1 cellular context compared by ENCODE assay signal in the genomic region with DNA sequence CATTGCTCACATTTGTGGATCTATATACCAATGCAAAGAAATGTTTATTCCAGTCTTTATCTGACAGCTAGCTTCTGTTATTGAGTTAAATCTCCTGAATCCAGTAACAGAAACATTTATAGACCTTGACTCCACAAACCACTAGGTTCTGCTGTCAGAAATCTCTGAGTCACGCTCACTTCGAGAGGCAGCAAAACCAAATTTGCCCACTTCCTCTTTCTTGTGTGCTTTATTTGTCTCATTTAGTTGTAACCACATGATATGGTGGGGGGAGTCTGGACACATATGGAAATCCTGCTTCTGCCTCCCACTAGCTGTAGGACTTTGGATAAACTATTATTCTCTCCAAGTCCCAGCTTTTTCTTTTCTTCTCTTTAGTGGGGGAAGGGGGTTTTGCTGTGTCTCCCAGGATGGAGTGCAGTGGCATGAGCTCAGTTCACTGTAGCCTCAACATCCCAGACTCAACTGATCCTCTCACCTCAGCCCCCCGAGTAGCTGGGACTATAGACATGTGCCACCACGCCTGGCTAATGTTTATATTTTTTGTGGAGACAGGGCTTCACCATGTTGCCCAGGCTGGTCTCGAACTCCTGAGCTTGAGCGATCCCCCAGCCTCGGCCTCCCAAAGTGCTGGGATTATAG.
TF ChIP-seq lines count a peak whose summit lies in the region.

No MANE protein-coding gene starts in this region.

TF ChIP-seq in K562, 482 proteins besides CTCF, POLR2A, EP300 and RAD21 (continued from another document and continues in another):
- TF ChIP-seq NFE2 (IDR thresholded peaks at IDR 0.05; ENCODE audit: low read depth) (peak; percentile 89), SPI1 (IDR thresholded peaks at IDR 0.05; ENCODE audit: borderline replicate concordance, low read depth, low read length) (peak; percentile 100), PHB (CRISPR knock-in tag; IDR thresholded peaks at IDR 0.05) (no peak), SP1 (CRISPR knock-in tag; IDR thresholded peaks at IDR 0.05) (no peak), KLF10 (CRISPR knock-in tag; IDR thresholded peaks at IDR 0.05) (no peak), SMARCA4 (IDR thresholded peaks at IDR 0.05) (0 out of 2 replicates have a peak, but pooled peaks have one; percentile 25), FOXK2 (conservative IDR thresholded peaks at IDR 0.05 in 1 of 2, IDR thresholded peaks at IDR 0.05 in 1 of 2; ENCODE audit: low read depth in 2 of 2) (no peak), ZNF253 (CRISPR knock-in tag; conservative IDR thresholded peaks at IDR 0.05) (no peak), HDAC2 (IDR thresholded peaks at IDR 0.05) (no peak), C11orf30 (IDR thresholded peaks at IDR 0.05; ENCODE audit: low read depth) (peak; percentile 47; the same call in 1 of the 2 replicates), KDM1A (IDR thresholded peaks at IDR 0.05) (0 out of 4 replicates have a peak, but pooled peaks of 1 of the 2 experiments have one; percentile 24), ZNF785 (CRISPR knock-in tag; IDR thresholded peaks at IDR 0.05) (no peak), MEF2A (IDR thresholded peaks at IDR 0.05; ENCODE audit: control insufficient read depth, low read depth, low read length) (peak; percentile 19; the same call in 1 of the 2 replicates), SMARCE1 (IDR thresholded peaks at IDR 0.05) (peak; percentile 77; the same call in 1 of the 2 replicates), HDAC8 (tag; IDR thresholded peaks at IDR 0.05) (no peak), BMI1 (IDR thresholded peaks at IDR 0.05; ENCODE audit: low read length) (no peak), SMC3 (conservative IDR thresholded peaks at IDR 0.05; ENCODE audit: insufficient read depth, low read depth, low read length) (no peak), SRF (CRISPR knock-in tag; IDR thresholded peaks at IDR 0.05) (peak in 1 of 2 experiments; percentile 62; a peak in 1 of 4 replicates), NCOA2 (IDR thresholded peaks at IDR 0.05; ENCODE audit: partially characterized antibody in 2 of 2) (no peak), ZNF586 (CRISPR knock-in tag; conservative IDR thresholded peaks at IDR 0.05) (no peak), ZNF79 (CRISPR knock-in tag; IDR thresholded peaks at IDR 0.05; ENCODE audit: low read depth) (no peak), HCFC1 (IDR thresholded peaks at IDR 0.05; ENCODE audit: low read depth, low read length) (no peak), LEF1 (IDR thresholded peaks at IDR 0.05) (no peak), KDM5B (IDR thresholded peaks at IDR 0.05; ENCODE audit: insufficient replicate concordance, low read depth, low read length) (no peak), NR1H2 (CRISPR knock-in tag; IDR thresholded peaks at IDR 0.05) (no peak), BHLHE40 (IDR thresholded peaks at IDR 0.05; ENCODE audit: low read length) (peak; percentile 17; the same call in 1 of the 2 replicates)
- TF ChIP-seq, protein P1, sequence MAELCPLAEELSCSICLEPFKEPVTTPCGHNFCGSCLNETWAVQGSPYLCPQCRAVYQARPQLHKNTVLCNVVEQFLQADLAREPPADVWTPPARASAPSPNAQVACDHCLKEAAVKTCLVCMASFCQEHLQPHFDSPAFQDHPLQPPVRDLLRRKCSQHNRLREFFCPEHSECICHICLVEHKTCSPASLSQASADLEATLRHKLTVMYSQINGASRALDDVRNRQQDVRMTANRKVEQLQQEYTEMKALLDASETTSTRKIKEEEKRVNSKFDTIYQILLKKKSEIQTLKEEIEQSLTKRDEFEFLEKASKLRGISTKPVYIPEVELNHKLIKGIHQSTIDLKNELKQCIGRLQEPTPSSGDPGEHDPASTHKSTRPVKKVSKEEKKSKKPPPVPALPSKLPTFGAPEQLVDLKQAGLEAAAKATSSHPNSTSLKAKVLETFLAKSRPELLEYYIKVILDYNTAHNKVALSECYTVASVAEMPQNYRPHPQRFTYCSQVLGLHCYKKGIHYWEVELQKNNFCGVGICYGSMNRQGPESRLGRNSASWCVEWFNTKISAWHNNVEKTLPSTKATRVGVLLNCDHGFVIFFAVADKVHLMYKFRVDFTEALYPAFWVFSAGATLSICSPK (IDR thresholded peaks at IDR 0.05; ENCODE audit: borderline replicate concordance), result no peak
- TF ChIP-seq, protein P2, sequence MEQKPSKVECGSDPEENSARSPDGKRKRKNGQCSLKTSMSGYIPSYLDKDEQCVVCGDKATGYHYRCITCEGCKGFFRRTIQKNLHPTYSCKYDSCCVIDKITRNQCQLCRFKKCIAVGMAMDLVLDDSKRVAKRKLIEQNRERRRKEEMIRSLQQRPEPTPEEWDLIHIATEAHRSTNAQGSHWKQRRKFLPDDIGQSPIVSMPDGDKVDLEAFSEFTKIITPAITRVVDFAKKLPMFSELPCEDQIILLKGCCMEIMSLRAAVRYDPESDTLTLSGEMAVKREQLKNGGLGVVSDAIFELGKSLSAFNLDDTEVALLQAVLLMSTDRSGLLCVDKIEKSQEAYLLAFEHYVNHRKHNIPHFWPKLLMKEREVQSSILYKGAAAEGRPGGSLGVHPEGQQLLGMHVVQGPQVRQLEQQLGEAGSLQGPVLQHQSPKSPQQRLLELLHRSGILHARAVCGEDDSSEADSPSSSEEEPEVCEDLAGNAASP (IDR thresholded peaks at IDR 0.05), result no peak
- TF ChIP-seq, protein P3, sequence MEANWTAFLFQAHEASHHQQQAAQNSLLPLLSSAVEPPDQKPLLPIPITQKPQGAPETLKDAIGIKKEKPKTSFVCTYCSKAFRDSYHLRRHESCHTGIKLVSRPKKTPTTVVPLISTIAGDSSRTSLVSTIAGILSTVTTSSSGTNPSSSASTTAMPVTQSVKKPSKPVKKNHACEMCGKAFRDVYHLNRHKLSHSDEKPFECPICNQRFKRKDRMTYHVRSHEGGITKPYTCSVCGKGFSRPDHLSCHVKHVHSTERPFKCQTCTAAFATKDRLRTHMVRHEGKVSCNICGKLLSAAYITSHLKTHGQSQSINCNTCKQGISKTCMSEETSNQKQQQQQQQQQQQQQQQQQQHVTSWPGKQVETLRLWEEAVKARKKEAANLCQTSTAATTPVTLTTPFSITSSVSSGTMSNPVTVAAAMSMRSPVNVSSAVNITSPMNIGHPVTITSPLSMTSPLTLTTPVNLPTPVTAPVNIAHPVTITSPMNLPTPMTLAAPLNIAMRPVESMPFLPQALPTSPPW (CRISPR knock-in tag; IDR thresholded peaks at IDR 0.05), result peak; percentile 55; the same call in 1 of the 2 replicates
- TF ChIP-seq, protein P4, sequence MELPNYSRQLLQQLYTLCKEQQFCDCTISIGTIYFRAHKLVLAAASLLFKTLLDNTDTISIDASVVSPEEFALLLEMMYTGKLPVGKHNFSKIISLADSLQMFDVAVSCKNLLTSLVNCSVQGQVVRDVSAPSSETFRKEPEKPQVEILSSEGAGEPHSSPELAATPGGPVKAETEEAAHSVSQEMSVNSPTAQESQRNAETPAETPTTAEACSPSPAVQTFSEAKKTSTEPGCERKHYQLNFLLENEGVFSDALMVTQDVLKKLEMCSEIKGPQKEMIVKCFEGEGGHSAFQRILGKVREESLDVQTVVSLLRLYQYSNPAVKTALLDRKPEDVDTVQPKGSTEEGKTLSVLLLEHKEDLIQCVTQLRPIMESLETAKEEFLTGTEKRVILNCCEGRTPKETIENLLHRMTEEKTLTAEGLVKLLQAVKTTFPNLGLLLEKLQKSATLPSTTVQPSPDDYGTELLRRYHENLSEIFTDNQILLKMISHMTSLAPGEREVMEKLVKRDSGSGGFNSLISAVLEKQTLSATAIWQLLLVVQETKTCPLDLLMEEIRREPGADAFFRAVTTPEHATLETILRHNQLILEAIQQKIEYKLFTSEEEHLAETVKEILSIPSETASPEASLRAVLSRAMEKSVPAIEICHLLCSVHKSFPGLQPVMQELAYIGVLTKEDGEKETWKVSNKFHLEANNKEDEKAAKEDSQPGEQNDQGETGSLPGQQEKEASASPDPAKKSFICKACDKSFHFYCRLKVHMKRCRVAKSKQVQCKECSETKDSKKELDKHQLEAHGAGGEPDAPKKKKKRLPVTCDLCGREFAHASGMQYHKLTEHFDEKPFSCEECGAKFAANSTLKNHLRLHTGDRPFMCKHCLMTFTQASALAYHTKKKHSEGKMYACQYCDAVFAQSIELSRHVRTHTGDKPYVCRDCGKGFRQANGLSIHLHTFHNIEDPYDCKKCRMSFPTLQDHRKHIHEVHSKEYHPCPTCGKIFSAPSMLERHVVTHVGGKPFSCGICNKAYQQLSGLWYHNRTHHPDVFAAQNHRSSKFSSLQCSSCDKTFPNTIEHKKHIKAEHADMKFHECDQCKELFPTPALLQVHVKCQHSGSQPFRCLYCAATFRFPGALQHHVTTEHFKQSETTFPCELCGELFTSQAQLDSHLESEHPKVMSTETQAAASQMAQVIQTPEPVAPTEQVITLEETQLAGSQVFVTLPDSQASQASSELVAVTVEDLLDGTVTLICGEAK (IDR thresholded peaks at IDR 0.05), result peak; percentile 51; the same call in 1 of the 2 replicates
- TF ChIP-seq, protein P4 (CRISPR knock-in tag; IDR thresholded peaks at IDR 0.05), result no peak
- TF ChIP-seq, protein P5, sequence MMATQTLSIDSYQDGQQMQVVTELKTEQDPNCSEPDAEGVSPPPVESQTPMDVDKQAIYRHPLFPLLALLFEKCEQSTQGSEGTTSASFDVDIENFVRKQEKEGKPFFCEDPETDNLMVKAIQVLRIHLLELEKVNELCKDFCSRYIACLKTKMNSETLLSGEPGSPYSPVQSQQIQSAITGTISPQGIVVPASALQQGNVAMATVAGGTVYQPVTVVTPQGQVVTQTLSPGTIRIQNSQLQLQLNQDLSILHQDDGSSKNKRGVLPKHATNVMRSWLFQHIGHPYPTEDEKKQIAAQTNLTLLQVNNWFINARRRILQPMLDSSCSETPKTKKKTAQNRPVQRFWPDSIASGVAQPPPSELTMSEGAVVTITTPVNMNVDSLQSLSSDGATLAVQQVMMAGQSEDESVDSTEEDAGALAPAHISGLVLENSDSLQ (IDR thresholded peaks at IDR 0.05), result peak; percentile 6; the same call in 1 of the 2 replicates
- TF ChIP-seq, protein P6, sequence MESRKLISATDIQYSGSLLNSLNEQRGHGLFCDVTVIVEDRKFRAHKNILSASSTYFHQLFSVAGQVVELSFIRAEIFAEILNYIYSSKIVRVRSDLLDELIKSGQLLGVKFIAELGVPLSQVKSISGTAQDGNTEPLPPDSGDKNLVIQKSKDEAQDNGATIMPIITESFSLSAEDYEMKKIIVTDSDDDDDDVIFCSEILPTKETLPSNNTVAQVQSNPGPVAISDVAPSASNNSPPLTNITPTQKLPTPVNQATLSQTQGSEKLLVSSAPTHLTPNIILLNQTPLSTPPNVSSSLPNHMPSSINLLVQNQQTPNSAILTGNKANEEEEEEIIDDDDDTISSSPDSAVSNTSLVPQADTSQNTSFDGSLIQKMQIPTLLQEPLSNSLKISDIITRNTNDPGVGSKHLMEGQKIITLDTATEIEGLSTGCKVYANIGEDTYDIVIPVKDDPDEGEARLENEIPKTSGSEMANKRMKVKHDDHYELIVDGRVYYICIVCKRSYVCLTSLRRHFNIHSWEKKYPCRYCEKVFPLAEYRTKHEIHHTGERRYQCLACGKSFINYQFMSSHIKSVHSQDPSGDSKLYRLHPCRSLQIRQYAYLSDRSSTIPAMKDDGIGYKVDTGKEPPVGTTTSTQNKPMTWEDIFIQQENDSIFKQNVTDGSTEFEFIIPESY (CRISPR knock-in tag; IDR thresholded peaks at IDR 0.05), result no peak
- TF ChIP-seq, protein P7, sequence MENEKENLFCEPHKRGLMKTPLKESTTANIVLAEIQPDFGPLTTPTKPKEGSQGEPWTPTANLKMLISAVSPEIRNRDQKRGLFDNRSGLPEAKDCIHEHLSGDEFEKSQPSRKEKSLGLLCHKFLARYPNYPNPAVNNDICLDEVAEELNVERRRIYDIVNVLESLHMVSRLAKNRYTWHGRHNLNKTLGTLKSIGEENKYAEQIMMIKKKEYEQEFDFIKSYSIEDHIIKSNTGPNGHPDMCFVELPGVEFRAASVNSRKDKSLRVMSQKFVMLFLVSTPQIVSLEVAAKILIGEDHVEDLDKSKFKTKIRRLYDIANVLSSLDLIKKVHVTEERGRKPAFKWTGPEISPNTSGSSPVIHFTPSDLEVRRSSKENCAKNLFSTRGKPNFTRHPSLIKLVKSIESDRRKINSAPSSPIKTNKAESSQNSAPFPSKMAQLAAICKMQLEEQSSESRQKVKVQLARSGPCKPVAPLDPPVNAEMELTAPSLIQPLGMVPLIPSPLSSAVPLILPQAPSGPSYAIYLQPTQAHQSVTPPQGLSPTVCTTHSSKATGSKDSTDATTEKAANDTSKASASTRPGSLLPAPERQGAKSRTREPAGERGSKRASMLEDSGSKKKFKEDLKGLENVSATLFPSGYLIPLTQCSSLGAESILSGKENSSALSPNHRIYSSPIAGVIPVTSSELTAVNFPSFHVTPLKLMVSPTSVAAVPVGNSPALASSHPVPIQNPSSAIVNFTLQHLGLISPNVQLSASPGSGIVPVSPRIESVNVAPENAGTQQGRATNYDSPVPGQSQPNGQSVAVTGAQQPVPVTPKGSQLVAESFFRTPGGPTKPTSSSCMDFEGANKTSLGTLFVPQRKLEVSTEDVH (IDR thresholded peaks at IDR 0.05; ENCODE audit: low read depth, partially characterized antibody), result no peak
- TF ChIP-seq, protein P8, sequence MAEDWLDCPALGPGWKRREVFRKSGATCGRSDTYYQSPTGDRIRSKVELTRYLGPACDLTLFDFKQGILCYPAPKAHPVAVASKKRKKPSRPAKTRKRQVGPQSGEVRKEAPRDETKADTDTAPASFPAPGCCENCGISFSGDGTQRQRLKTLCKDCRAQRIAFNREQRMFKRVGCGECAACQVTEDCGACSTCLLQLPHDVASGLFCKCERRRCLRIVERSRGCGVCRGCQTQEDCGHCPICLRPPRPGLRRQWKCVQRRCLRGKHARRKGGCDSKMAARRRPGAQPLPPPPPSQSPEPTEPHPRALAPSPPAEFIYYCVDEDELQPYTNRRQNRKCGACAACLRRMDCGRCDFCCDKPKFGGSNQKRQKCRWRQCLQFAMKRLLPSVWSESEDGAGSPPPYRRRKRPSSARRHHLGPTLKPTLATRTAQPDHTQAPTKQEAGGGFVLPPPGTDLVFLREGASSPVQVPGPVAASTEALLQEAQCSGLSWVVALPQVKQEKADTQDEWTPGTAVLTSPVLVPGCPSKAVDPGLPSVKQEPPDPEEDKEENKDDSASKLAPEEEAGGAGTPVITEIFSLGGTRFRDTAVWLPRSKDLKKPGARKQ (CRISPR knock-in tag; IDR thresholded peaks at IDR 0.05), result no peak
